In genomic region chr14:104591506-104592291, GRCh38 we compare ENCODE assay signal across 16 cellular contexts. TPM values are rescaled to one million over a fixed set of nuclear protein-coding genes. Genes with fewer than 3 reads are reported as not detected.
DNase-seq lines count a peak whose midpoint lies in the region; ATAC-seq and TF ChIP-seq lines count a peak whose summit lies in the region.
"Had no signal": no experiment of that assay in that cellular context is flagged by ENCODE, and none has a peak within 500 bp of the region (broad histone marks: within the 10 kb centered on the region; RNA-seq: fewer than 3 reads in every experiment).

No MANE protein-coding gene starts in this region.

- no peaks in the 10 kb centered on the region for H3K79me2 ChIP-seq in trophoblast cell (ENCODE audit: control insufficient read depth, insufficient read depth, low read length, poor library complexity)
- H3K79me2 ChIP-seq in GM23248 (ENCODE audit: insufficient read depth) = no peaks in the 10 kb centered on the region

- DNase-seq in Right ventricle myocardium superior = peak; percentile 35
- DNase-seq in left cardiac atrium = no peak
- no peak for DNase-seq in WTC11 (ENCODE audit: low spot score)
- peak in 2 of 3 donors; percentile 54 to 55 for DNase-seq in right cardiac atrium
- DNase-seq in trophoblast cell = no peak
- DNase-seq in tibial nerve (ENCODE audit: low spot score in 2 of 2) = no peak
- no peak for DNase-seq in adrenal gland
- DNase-seq in GM23248 = no peak
- DNase-seq: 8988T; AML-193; CD8-positive, alpha-beta memory T cell; DMS53; GF-D8; GOT3; HCEC 1CT had no signal

- H3K9me2 ChIP-seq in GM23248 (ENCODE audit: insufficient read depth) = no peaks in the 10 kb centered on the region

- TF ChIP-seq CTCF in WTC11 (IDR thresholded peaks at IDR 0.05) (no peak), tibial nerve (IDR thresholded peaks at IDR 0.05) (no peak), adrenal gland (IDR thresholded peaks at IDR 0.05) (no peak)

- H2BK12ac ChIP-seq in trophoblast cell (ENCODE audit: low read length) = no peak overlapping the region

- H3K27me3 Mint-ChIP-seq in WTC11 (ENCODE audit: low read depth) = no peaks in the 10 kb centered on the region

- CTCF ChIA-PET in WTC11 (lab: Charles Lee) = interaction anchor here (1.2 kb wide), 1 partner anchor 9 kb away, joined by 3 read pairs; no protein-coding TSS in a partner anchor

- H4K8ac ChIP-seq in trophoblast cell (ENCODE audit: low read depth, low read length) = no peak overlapping the region

- H4K20me1 ChIP-seq in GM23248 (ENCODE audit: insufficient read depth) = no peaks in the 10 kb centered on the region
- H4K20me1 ChIP-seq: BLaER1 had no signal

- H2BK5ac ChIP-seq in trophoblast cell (ENCODE audit: low read depth, low read length, poor library complexity) = no peak overlapping the region

- H3F3A ChIP-seq in GM23248 (ENCODE audit: insufficient read depth) = no peaks in the 10 kb centered on the region

- H3K9me3 Mint-ChIP-seq in WTC11 = no peaks in the 10 kb centered on the region
- H3K9me3 Mint-ChIP-seq: CD8-positive, alpha-beta memory T cell had no signal

- H2AFZ ChIP-seq in trophoblast cell (ENCODE audit: insufficient read depth, low read length, poor library complexity) (no peak overlapping the region), GM23248 (no peak overlapping the region)

- no peak overlapping the region for H2BK120ac ChIP-seq in trophoblast cell (ENCODE audit: insufficient read depth, low read length, poor library complexity)

- H3K14ac ChIP-seq in trophoblast cell (ENCODE audit: low read length) = no peak overlapping the region

- ATAC-seq in Right ventricle myocardium superior (ENCODE audit: poor library complexity) = no peak
- no peak for ATAC-seq in left cardiac atrium
- ATAC-seq in WTC11 = no peak
- no peak for ATAC-seq in right cardiac atrium

- H3K27ac ChIP-seq in right cardiac atrium (ENCODE audit: low read length) (no peak overlapping the region), trophoblast cell (ENCODE audit: low read depth, low read length) (no peak overlapping the region), tibial nerve (no peak overlapping the region), adrenal gland (no peak overlapping the region), GM23248 (no peak overlapping the region)
- H3K27ac ChIP-seq: BLaER1 had no signal

- no peak overlapping the region for H3K4me3 Mint-ChIP-seq in WTC11

- H3K27me3 ChIP-seq in right cardiac atrium (ENCODE audit: control insufficient read depth, insufficient read depth) = no peaks in the 10 kb centered on the region
- H3K27me3 ChIP-seq in trophoblast cell (ENCODE audit: insufficient read depth, low read length) = no peaks in the 10 kb centered on the region
- H3K27me3 ChIP-seq in tibial nerve = peaks cover 0 to 3% of the 10 kb centered on the region in 2 donors
- H3K27me3 ChIP-seq in adrenal gland = no peaks in the 10 kb centered on the region
- H3K27me3 ChIP-seq in GM23248 (replicated peaks; ENCODE audit: insufficient read depth) = no peaks in the 10 kb centered on the region
- H3K27me3 ChIP-seq: BLaER1 had no signal

- H2AK5ac ChIP-seq in trophoblast cell (ENCODE audit: low read length) = no peak overlapping the region

- H3K4me2 ChIP-seq in trophoblast cell (ENCODE audit: low read length) = no peak overlapping the region
- H3K4me2 ChIP-seq in GM23248 (ENCODE audit: unreplicated experiment) = no peak overlapping the region

- in situ Hi-C loops in GM23248 (cut with MboI) = no loop called here

- no peaks in the 10 kb centered on the region for H3K36me3 ChIP-seq in trophoblast cell (ENCODE audit: control insufficient read depth in 1 of 2, insufficient read depth in 2 of 2, low read length in 2 of 2)
- no peaks in the 10 kb centered on the region for H3K36me3 ChIP-seq in tibial nerve
- no peaks in the 10 kb centered on the region for H3K36me3 ChIP-seq in adrenal gland (replicated peaks in 1 of 2)
- no peaks in the 10 kb centered on the region for H3K36me3 ChIP-seq in GM23248 (ENCODE audit: low read depth)
- H3K36me3 ChIP-seq: BLaER1 had no signal

- no peaks in the 10 kb centered on the region for H3K4me1 ChIP-seq in right cardiac atrium (ENCODE audit: control insufficient read depth, insufficient read depth, low read length)
- H3K4me1 ChIP-seq in trophoblast cell (ENCODE audit: control insufficient read depth in 1 of 2, insufficient read depth in 2 of 2, low read length in 2 of 2) = peaks cover 0 to 4% of the 10 kb centered on the region in 2 experiments
- peaks cover 0 to 14% (median 0%) of the 10 kb centered on the region in 4 donors for H3K4me1 ChIP-seq in tibial nerve
- H3K4me1 ChIP-seq in adrenal gland (replicated peaks in 1 of 2) = no peaks in the 10 kb centered on the region
- no peaks in the 10 kb centered on the region for H3K4me1 ChIP-seq in GM23248 (ENCODE audit: insufficient read depth)

- no peaks in the 10 kb centered on the region for H3K79me1 ChIP-seq in trophoblast cell (ENCODE audit: low read length)

- H3K23ac ChIP-seq in trophoblast cell (ENCODE audit: low read length) = no peak overlapping the region

- intact Hi-C loops in Right ventricle myocardium superior (cut with DNase I) = no loop called here
- intact Hi-C loops in left cardiac atrium (cut with DNase I) = no loop called here
- intact Hi-C loops in right cardiac atrium (cut with DNase I) = no loop called here
- intact Hi-C loops in adrenal gland (cut with DNase I) = no loop called here

- H3K9ac ChIP-seq in trophoblast cell (ENCODE audit: low read length) (no peak overlapping the region), GM23248 (no peak overlapping the region)

- no peak overlapping the region for H3K4ac ChIP-seq in trophoblast cell (ENCODE audit: low read depth, low read length)

- no peak overlapping the region for H3K18ac ChIP-seq in trophoblast cell (ENCODE audit: low read length)

- H3K9me3 ChIP-seq in right cardiac atrium (ENCODE audit: control insufficient read depth, low read length) (no peaks in the 10 kb centered on the region), trophoblast cell (ENCODE audit: insufficient read depth, low read depth, low read length) (peaks cover 4% of the 10 kb centered on the region), tibial nerve (no peaks in the 10 kb centered on the region), adrenal gland (replicated peaks in 1 of 3) (no peaks in the 10 kb centered on the region), GM23248 (ENCODE audit: low read depth) (no peaks in the 10 kb centered on the region)
- H3K9me3 ChIP-seq: BLaER1 had no signal

- H4K12ac ChIP-seq in trophoblast cell (ENCODE audit: low read depth, low read length) = no peak overlapping the region

- WGBS in right cardiac atrium = 82% methylated on average over 26 of the region's 26 CpGs
- no CpG with 5 or more reads among the region's 26 CpGs for WGBS in trophoblast cell (ENCODE audit: extremely low coverage, insufficient coverage, insufficient read length)
- WGBS in tibial nerve, 2 donors = 79 to 91% methylated on average over 8 to 25 of the region's 26 CpGs
- WGBS in adrenal gland, 4 donors = 69 to 77% (median 75%) methylated on average over 4 to 26 of the region's 26 CpGs
- 69 to 74% methylated on average over 19 to 26 of the region's 26 CpGs for WGBS in GM23248 (ENCODE audit: low coverage in 1 of 2, low lambda C conversion rate in 2 of 2, missing lambda C conversion rate in 2 of 2), 2 experiments

- no peak for TF ChIP-seq EP300 in tibial nerve (IDR thresholded peaks at IDR 0.05)

- H3K36me3 Mint-ChIP-seq in WTC11 = no peaks in the 10 kb centered on the region
- H3K36me3 Mint-ChIP-seq: CD8-positive, alpha-beta memory T cell had no signal

- no peak overlapping the region for H4K91ac ChIP-seq in trophoblast cell (ENCODE audit: low read depth, low read length)

- POLR2A ChIA-PET in WTC11 (lab: Charles Lee) = no interaction called here

- no peak for TF ChIP-seq POLR2A in tibial nerve (IDR thresholded peaks at IDR 0.05)
- no peak for TF ChIP-seq POLR2A in adrenal gland (IDR thresholded peaks at IDR 0.05)

- no peak overlapping the region for H3K4me3 ChIP-seq in right cardiac atrium (ENCODE audit: low read length)
- H3K4me3 ChIP-seq in trophoblast cell (ENCODE audit: low read depth, low read length) = peak overlapping the region; percentile 50
- H3K4me3 ChIP-seq in tibial nerve = no peak overlapping the region
- no peak overlapping the region for H3K4me3 ChIP-seq in adrenal gland
- H3K4me3 ChIP-seq in GM23248 = no peak overlapping the region
- H3K4me3 ChIP-seq: BLaER1 had no signal

- H3K4me1 Mint-ChIP-seq in WTC11 = no peaks in the 10 kb centered on the region
- H3K4me1 Mint-ChIP-seq: CD8-positive, alpha-beta memory T cell had no signal

- H3K27ac Mint-ChIP-seq in WTC11 = peak overlapping the region; percentile 21
- H3K27ac Mint-ChIP-seq: CD8-positive, alpha-beta memory T cell had no signal

TF ChIP-seq in WTC11, 78 proteins besides CTCF, POLR2A, EP300 and RAD21 (continues in another document):
- no peak for TF ChIP-seq NR1H2 (CRISPR knock-in tag; IDR thresholded peaks at IDR 0.05)
- TF ChIP-seq SMAD4 (CRISPR knock-in tag; IDR thresholded peaks at IDR 0.05) = no peak
- TF ChIP-seq NR3C1 (CRISPR knock-in tag; conservative IDR thresholded peaks at IDR 0.05; ENCODE audit: low read depth) = no peak
- TF ChIP-seq FOXJ3 (CRISPR knock-in tag; IDR thresholded peaks at IDR 0.05; ENCODE audit: borderline replicate concordance) = no peak
- no peak for TF ChIP-seq ZNF671 (CRISPR knock-in tag; IDR thresholded peaks at IDR 0.05)
- TF ChIP-seq EMX1 (CRISPR knock-in tag; IDR thresholded peaks at IDR 0.05) = no peak
- no peak for TF ChIP-seq TEAD4 (CRISPR knock-in tag; IDR thresholded peaks at IDR 0.05)

RNA-seq across cellular contexts. Expression of gene C14orf180, which starts 12.1 kb away (rescaled TPM):
- total RNA-seq in Right ventricle myocardium superior = 42.5 TPM
- total RNA-seq in left cardiac atrium = 10 to 100 TPM; 26.6 to 66.7 TPM
- total RNA-seq in WTC11 (2021) = not detected in 3 replicates
- total RNA-seq in right cardiac atrium = 100 to 1,000 TPM in 3 of 4 donors, 10 to 100 TPM in 1; 56.5 to 117 (median 104) TPM
- 153 TPM for polyA plus RNA-seq in right cardiac atrium
- polyA plus RNA-seq in trophoblast cell (2013) = not detected in 2 replicates
- 10 to 100 TPM in 2 of 4 donors, 1 to 10 TPM in 2; 6.1 to 31.2 (median 11.1) TPM for total RNA-seq in tibial nerve
- 10 to 100 TPM in 2 of 8 donors, 1 to 10 TPM in 5, under 1 TPM in 1; 0.34 to 17.8 (median 5.6) TPM for total RNA-seq in adrenal gland
- polyA plus RNA-seq in adrenal gland = 10 to 100 TPM in 1 of 3 donors, 1 to 10 TPM in 1, under 1 TPM in 1; 0.26 to 16.8 (median 7.1) TPM
- total RNA-seq in GM23248 (2014; rRNA removed; shearing (Covaris generic)) = not detected in 2 replicates
- not detected in 2 replicates for polyA plus RNA-seq in GM23248 (2016; fragmentation: Nextera tagmentation; extraction: Ambion mirVana)
- total RNA-seq: CD8-positive, alpha-beta memory T cell had no signal
- polyA plus RNA-seq: CD8-positive, alpha-beta memory T cell had no signal

RNA-seq across cellular contexts. Expression of gene TMEM179, which starts 12.9 kb away (rescaled TPM):
- total RNA-seq in Right ventricle myocardium superior = not detected
- 1 to 10 TPM in 1 of 2 donors, under 1 TPM in 1; 0.24 to 1.0 TPM for total RNA-seq in left cardiac atrium
- total RNA-seq in WTC11 (2021) = 2.4 to 3.9 TPM (median 3.6 TPM) in 3 replicates
- 1 to 10 TPM in 2 of 4 donors, under 1 TPM in 2; 0.57 to 2.2 (median 0.94) TPM for total RNA-seq in right cardiac atrium
- polyA plus RNA-seq in right cardiac atrium = 1.4 TPM
- not detected in 2 replicates for polyA plus RNA-seq in trophoblast cell (2013)
- total RNA-seq in tibial nerve = under 1 TPM in 3 of 4 donors, not detected in 1; 0.66 to 0.84 (median 0.78) TPM
- 10 to 100 TPM in 6 of 8 donors, 1 to 10 TPM in 2; 4.3 to 46.5 (median 13.2) TPM for total RNA-seq in adrenal gland
- polyA plus RNA-seq in adrenal gland = 10 to 100 TPM in 2 of 3 donors, 1 to 10 TPM in 1; 4.5 to 76.7 (median 17.9) TPM
- total RNA-seq in GM23248 (2014; rRNA removed; shearing (Covaris generic)) = not detected in 2 replicates
- polyA plus RNA-seq in GM23248 (2016; fragmentation: Nextera tagmentation; extraction: Ambion mirVana) = not detected in 2 replicates
- polyA plus RNA-seq: CD8-positive, alpha-beta memory T cell had no signal

Comparison
In these comparisons a context has a peak if more than half of its experiments do, and no peak if none do; other contexts are left out.
1. DNase-seq: peak in Right ventricle myocardium superior (single experiment) and right cardiac atrium (2 of 3); none in left cardiac atrium (single experiment), WTC11 (single experiment), trophoblast cell (0 of 2), tibial nerve (0 of 2), adrenal gland (0 of 7) and GM23248 (single experiment).